Comparison of ENCODE assay signal across 8 cellular contexts in the genomic region with DNA sequence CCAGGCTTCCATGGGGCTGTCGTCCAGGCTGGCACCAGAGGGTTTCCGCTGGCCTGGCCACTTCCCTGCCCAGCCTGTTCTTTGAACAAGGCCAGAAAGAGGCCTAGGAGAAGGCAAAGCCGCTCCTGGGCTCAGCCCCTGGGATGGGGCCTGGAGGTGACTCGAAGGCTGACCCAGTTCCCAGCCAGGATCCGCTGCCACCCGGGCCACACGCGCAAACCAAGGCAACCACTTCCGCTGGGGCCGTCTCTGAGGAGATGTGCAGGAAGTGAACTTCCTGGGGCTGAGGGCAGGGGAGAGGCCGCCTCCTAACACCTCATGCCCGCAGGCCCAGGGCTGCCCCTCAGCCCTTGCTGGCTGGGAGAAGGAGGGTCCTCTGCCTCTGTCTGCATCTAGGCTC. TPM values are rescaled to one million over a fixed set of nuclear protein-coding genes. Genes with fewer than 3 reads are reported as not detected.
DNase-seq lines count a peak whose midpoint lies in the region; ATAC-seq and TF ChIP-seq lines count a peak whose summit lies in the region.

No MANE protein-coding gene starts in this region.

- DNase-seq in activated CD4-positive, alpha-beta T cell treated with anti-CD3 and anti-CD28 coated beads for 4 hours = peak; percentile 67 to 75
- peak; percentile 80 to 88 (median 84) for DNase-seq in effector memory CD4-positive, alpha-beta T cell
- peak; percentile 68 to 75 for DNase-seq in stimulated activated CD4-positive, alpha-beta T cell treated with anti-CD3 and anti-CD28 coated beads, Interleukin-4, amount 100 ng/mL, for 4 hours
- no peak for DNase-seq in BE2C
- no peak for DNase-seq in NCI-H510A treated with DMSO at 0.1 percent for 48 hours (lab: John Stamatoyannopoulos, UW)
- DNase-seq in glomerular visceral epithelial cell (ENCODE audit: extremely low spot score) = no peak

- H3K36me3 ChIP-seq in effector memory CD4-positive, alpha-beta T cell (ENCODE audit: control insufficient read depth, insufficient read depth, low read length) = peaks cover 13% of the 10 kb centered on the region
- H3K36me3 ChIP-seq in BE2C = no peaks in the 10 kb centered on the region

- no peaks in the 10 kb centered on the region for H3K27me3 ChIP-seq in effector memory CD4-positive, alpha-beta T cell (replicated peaks; ENCODE audit: control insufficient read depth, insufficient read depth, low read length, poor library complexity, severe bottlenecking)
- no peaks in the 10 kb centered on the region for H3K27me3 ChIP-seq in BE2C

- H3K9me3 ChIP-seq in effector memory CD4-positive, alpha-beta T cell (ENCODE audit: control insufficient read depth, low read length) = no peaks in the 10 kb centered on the region
- no peaks in the 10 kb centered on the region for H3K9me3 ChIP-seq in BE2C

- H3K4me3 ChIP-seq in effector memory CD4-positive, alpha-beta T cell (ENCODE audit: insufficient read depth, low read depth, low read length, poor library complexity, severe bottlenecking) = peak overlapping the region; percentile 33
- no peak overlapping the region for H3K4me3 ChIP-seq in BE2C (ENCODE audit: low read depth, low read length)

- H3K27ac ChIP-seq in effector memory CD4-positive, alpha-beta T cell (ENCODE audit: insufficient read depth, low read length, poor library complexity, severe bottlenecking) = peak overlapping the region; percentile 66

- peak; percentile 71 for ATAC-seq in GM18867 (IDR thresholded peaks at IDR 0.05; ENCODE audit: unreplicated experiment)
- peak; percentile 58 for ATAC-seq in HG03378 (IDR thresholded peaks at IDR 0.05; ENCODE audit: unreplicated experiment)

- peaks cover 66% of the 10 kb centered on the region for H3K4me1 ChIP-seq in effector memory CD4-positive, alpha-beta T cell (ENCODE audit: control insufficient read depth, insufficient read depth, low read length, poor library complexity, severe bottlenecking)
- no peaks in the 10 kb centered on the region for H3K4me1 ChIP-seq in BE2C

- TF ChIP-seq CTCF in BE2C (IDR thresholded peaks at IDR 0.05; ENCODE audit: low read depth, low read length) = no peak

RNA-seq across cellular contexts. Expression of gene PLEKHF1, which starts 15.2 kb away (rescaled TPM):
- 0.79 TPM for polyA plus RNA-seq in BE2C (2012; ENCODE audit: insufficient read depth, insufficient read length, low read depth)

RNA-seq across cellular contexts. Expression of gene C19orf12, which starts 34.6 kb away (rescaled TPM):
- 32.4 TPM for polyA plus RNA-seq in BE2C (2012; ENCODE audit: insufficient read depth, insufficient read length, low read depth)

Comparison
In these comparisons a context has a peak if more than half of its experiments do, and no peak if none do; other contexts are left out.
1. DNase-seq: peak in activated CD4-positive, alpha-beta T cell treated with anti-CD3 and anti-CD28 coated beads for 4 hours (2 of 2), effector memory CD4-positive, alpha-beta T cell (3 of 3) and stimulated activated CD4-positive, alpha-beta T cell treated with anti-CD3 and anti-CD28 coated beads, Interleukin-4, amount 100 ng/mL, for 4 hours (2 of 2); none in BE2C (single experiment), NCI-H510A treated with DMSO at 0.1 percent for 48 hours (single experiment) and glomerular visceral epithelial cell (single experiment).